8 cellular contexts compared by ENCODE assay signal in the genomic region with DNA sequence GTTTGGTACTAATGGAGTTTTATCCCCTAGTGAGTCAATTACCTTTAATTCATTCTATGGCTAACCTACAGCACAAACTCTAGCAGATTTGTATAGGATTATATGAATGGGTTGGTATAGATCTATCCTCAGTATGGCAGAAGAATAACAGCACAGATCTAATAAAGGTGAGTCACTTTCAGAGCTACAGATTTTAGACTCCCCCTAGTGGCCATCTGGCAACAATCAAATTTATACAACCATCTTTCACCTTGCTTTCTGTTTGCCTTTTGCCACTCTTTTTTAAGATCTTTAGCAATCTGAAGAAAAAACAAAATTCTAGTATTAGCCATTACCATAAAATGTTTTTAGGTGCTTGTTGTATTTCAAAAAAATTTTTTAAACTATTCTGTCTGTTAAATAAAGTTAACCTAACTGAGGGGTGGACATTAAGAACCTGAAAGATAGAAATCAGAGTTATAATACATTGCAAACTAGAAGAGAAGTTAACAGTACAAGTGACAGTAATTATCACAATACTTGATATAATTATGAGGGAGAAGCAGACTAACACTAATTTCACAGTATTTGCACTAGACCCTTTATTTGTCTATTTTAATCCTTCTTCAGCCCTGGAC. TPM values are rescaled to one million over a fixed set of nuclear protein-coding genes. Genes with fewer than 3 reads are reported as not detected.
A peak's percentile ranks its signal among the peaks of the same experiment; 100 is the strongest.
DNase-seq lines count a peak whose midpoint lies in the region; ATAC-seq and TF ChIP-seq lines count a peak whose summit lies in the region.

No MANE protein-coding gene starts in this region.

- peak; percentile 70 for ATAC-seq in HG03432 (IDR thresholded peaks at IDR 0.05; ENCODE audit: unreplicated experiment)

- DNase-seq in NOMO-1 treated with DMSO at 0.1 percent for 48 hours (lab: John Stamatoyannopoulos, UW; ENCODE audit: unreplicated experiment) (peak; percentile 53), NOMO-1 treated with dmso at 0.1 percent for 144 hours (lab: John Stamatoyannopoulos, UW; ENCODE audit: unreplicated experiment) (no peak), GM19240 (ENCODE audit: insufficient read length, low spot score) (peak; percentile 21), NCI-H748 (lab: John Stamatoyannopoulos, UW; ENCODE audit: unreplicated experiment) (peak; percentile 45), astrocyte of the cerebellum (ENCODE audit: low read depth) (peak; percentile 39), inferior parietal cortex (ENCODE audit: extremely low spot score) (peak; percentile 74), testis (no peak)

- no peaks in the 10 kb centered on the region for H3K9me3 ChIP-seq in testis

- TF ChIP-seq CTCF in astrocyte of the cerebellum (IDR thresholded peaks at IDR 0.05; ENCODE audit: low read depth, low read length, missing control alignments) = peak; percentile 74
- peak; percentile 56 to 92 (median 68) for TF ChIP-seq CTCF in testis (IDR thresholded peaks at IDR 0.05)

- no peaks in the 10 kb centered on the region for H3K4me1 ChIP-seq in testis

- no peaks in the 10 kb centered on the region for H3K36me3 ChIP-seq in testis (ENCODE audit: low read depth, missing control alignments)

- H3K27ac ChIP-seq in testis = no peak overlapping the region

- intact Hi-C loops in testis (cut with DNase I; ENCODE audit: low total_unique reads) = no loop called here

- no peaks in the 10 kb centered on the region for H3K27me3 ChIP-seq in testis

- H3K4me3 ChIP-seq in astrocyte of the cerebellum (ENCODE audit: low read depth, low read length) = no peak overlapping the region
- no peak overlapping the region for H3K4me3 ChIP-seq in testis

- in situ Hi-C loops in astrocyte of the cerebellum (cut with HindIII; ENCODE audit: low sequenced_read_pairs) = no loop called here

- no peak for TF ChIP-seq POLR2A in testis (IDR thresholded peaks at IDR 0.05)

RNA-seq across cellular contexts. Expression of a gene that starts 25.8 kb away (rescaled TPM):
- total RNA-seq in testis = 10 to 100 TPM; 11.8 to 13.4 TPM
- polyA plus RNA-seq in testis (ENCODE audit: insufficient read depth, low read depth, low replicate concordance) = 14.6 TPM

RNA-seq across cellular contexts. Expression of a gene that starts 27.1 kb away (rescaled TPM):
- total RNA-seq in testis = 10 to 100 TPM; 41.3 to 46.9 TPM
- 118 TPM for polyA plus RNA-seq in testis (ENCODE audit: insufficient read depth, low read depth, low replicate concordance)

Comparison
In these comparisons a context has a peak if more than half of its experiments do, and no peak if none do; other contexts are left out.
1. DNase-seq: peak in NOMO-1 treated with DMSO at 0.1 percent for 48 hours (single experiment), GM19240 (single experiment), NCI-H748 (single experiment), astrocyte of the cerebellum (single experiment) and inferior parietal cortex (single experiment); none in NOMO-1 treated with dmso at 0.1 percent for 144 hours (single experiment) and testis (single experiment).